In the genomic region with DNA sequence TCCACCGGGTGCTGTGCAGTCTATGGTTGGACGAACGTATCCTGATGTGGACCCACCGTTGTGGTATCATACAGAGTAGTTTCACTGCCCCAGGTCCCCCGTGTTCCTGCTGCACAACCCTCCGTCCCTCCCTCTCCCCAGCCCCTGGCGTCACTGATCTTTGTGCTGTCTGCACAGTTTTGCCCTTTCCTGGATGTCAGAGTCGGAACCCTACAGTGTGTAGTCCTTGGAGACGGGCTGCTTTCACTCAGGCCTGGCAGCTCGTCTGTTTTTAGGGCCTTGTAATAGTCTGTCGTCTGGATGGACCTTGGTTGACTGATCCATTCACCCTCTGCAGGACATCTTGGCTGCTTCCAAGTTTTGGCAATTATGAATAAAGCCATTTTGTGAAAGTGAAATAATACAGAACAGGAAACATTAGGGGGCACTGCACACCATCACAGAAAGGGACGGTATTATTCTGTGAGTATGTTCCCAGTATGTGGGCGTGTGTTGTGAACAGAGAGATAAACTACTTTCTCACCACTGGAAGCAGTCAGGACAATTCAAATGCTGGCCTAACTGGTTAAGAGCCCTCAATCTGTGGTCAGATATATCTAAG, we compare ENCODE assay signal across 8 cellular contexts.
A peak's percentile ranks its signal among the peaks of the same experiment; 100 is the strongest.
DNase-seq lines count a peak whose midpoint lies in the region; ATAC-seq, FAIRE-seq and TF ChIP-seq lines count a peak whose summit lies in the region.
"Not testable (repeated sequence)": the region's sequence is repeated elsewhere in the genome, so short reads cannot be mapped to it uniquely, and the experiment has no call there.

No MANE protein-coding gene starts in this region.

- peak overlapping the region; percentile 24; the same call in 1 of the 3 replicates for H3K4me2 ChIP-seq in A549

- TF ChIP-seq POLR2A in A549 (IDR thresholded peaks at IDR 0.05; ENCODE audit: low read length): not testable (repeated sequence)

- POLR2A ChIA-PET in A549 (lab: Yijun Ruan, JAX): not testable (repeated sequence)

- H3K27me3 Mint-ChIP-seq in activated naive CD8-positive, alpha-beta T cell treated with anti-CD3 and anti-CD28 coated beads, Interleukin-2, amount 50 U/mL, for 24 hours: not testable (repeated sequence)

- not testable (repeated sequence) for H3K36me3 Mint-ChIP-seq in activated naive CD8-positive, alpha-beta T cell treated with anti-CD3 and anti-CD28 coated beads, Interleukin-2, amount 50 U/mL, for 24 hours (ENCODE audit: low read depth)

- CTCF ChIA-PET in A549 (lab: Yijun Ruan, JAX): interaction anchor here (0.7 to 2.7 kb wide), 7 partner anchors 12 to 134 kb away, joined by 3 to 12 read pairs (median 4); no protein-coding TSS in a partner anchor

- TF ChIP-seq EP300 in A549 (IDR thresholded peaks at IDR 0.05): not testable (repeated sequence)

- H3K27ac Mint-ChIP-seq in activated naive CD8-positive, alpha-beta T cell treated with anti-CD3 and anti-CD28 coated beads, Interleukin-2, amount 50 U/mL, for 24 hours: peak overlapping the region; percentile 82

- H3K4me1 ChIP-seq in A549: peaks cover 67% of the 10 kb centered on the region
- H3K4me1 ChIP-seq in psoas muscle: peaks cover 86% of the 10 kb centered on the region

- H3K36me3 ChIP-seq in GM06990 (ENCODE audit: control insufficient read depth, insufficient read depth, low read length); psoas muscle (ENCODE audit: insufficient read depth in 1 of 2, low read depth in 1 of 2): not testable (repeated sequence)

- ATAC-seq in A549 (peak; percentile 55 to 78; a peak in 5 of 6 replicates), left colon (peak; percentile 90), psoas muscle (peak; percentile 33 to 59 (median 54))
- ATAC-seq in activated naive CD8-positive, alpha-beta T cell treated with anti-CD3 and anti-CD28 coated beads, Interleukin-2, amount 50 U/mL, for 24 hours: peak; percentile 57

- H3K9me3 ChIP-seq in A549, psoas muscle: not testable (repeated sequence)

- WGBS in A549 (ENCODE audit: missing lambda C conversion rate): 66% methylated on average over 12 of the region's 13 CpGs
- 30 to 42% (median 35%) methylated on average over 10 to 12 of the region's 13 CpGs for WGBS in psoas muscle, 3 donors

- peak; percentile 45 for TF ChIP-seq CTCF in A549 (IDR thresholded peaks at IDR 0.05)
- TF ChIP-seq CTCF in GM06990 (IDR thresholded peaks at IDR 0.05; ENCODE audit: insufficient read depth, low read length, poor library complexity, severe bottlenecking): peak; percentile 47
- TF ChIP-seq CTCF in LNCAP (IDR thresholded peaks at IDR 0.05): peak; percentile 50
- TF ChIP-seq CTCF in epithelial cell of proximal tubule (conservative IDR thresholded peaks at IDR 0.05; ENCODE audit: low read depth, low read length): peak; percentile 57
- peak; percentile 58 for TF ChIP-seq CTCF in psoas muscle (IDR thresholded peaks at IDR 0.05)

- not testable (repeated sequence) for H3K9me3 Mint-ChIP-seq in activated naive CD8-positive, alpha-beta T cell treated with anti-CD3 and anti-CD28 coated beads, Interleukin-2, amount 50 U/mL, for 24 hours

- H3K27me3 ChIP-seq in GM06990 (replicated peaks; ENCODE audit: control insufficient read depth, insufficient read depth, low read length); psoas muscle (ENCODE audit: insufficient read depth in 3 of 3, low read length in 2 of 3): not testable (repeated sequence)

- not testable (repeated sequence) for H3K4me3 ChIP-seq in A549; GM06990 (replicated peaks; ENCODE audit: low read depth, low read length); epithelial cell of proximal tubule (ENCODE audit: low read depth, low read length); psoas muscle

- H3K4me1 Mint-ChIP-seq in activated naive CD8-positive, alpha-beta T cell treated with anti-CD3 and anti-CD28 coated beads, Interleukin-2, amount 50 U/mL, for 24 hours: peaks cover 82% of the 10 kb centered on the region

- peak; percentile 62 to 82 for TF ChIP-seq RAD21 in A549 (conservative IDR thresholded peaks at IDR 0.05 in 1 of 2, IDR thresholded peaks at IDR 0.05 in 1 of 2)

- peak overlapping the region; percentile 36 for H3K4me3 Mint-ChIP-seq in activated naive CD8-positive, alpha-beta T cell treated with anti-CD3 and anti-CD28 coated beads, Interleukin-2, amount 50 U/mL, for 24 hours

- H3K27ac ChIP-seq in A549 (peak overlapping the region in 1 of 2 experiments; percentile 6; a peak in 3 of 6 replicates), psoas muscle (peak overlapping the region; percentile 96)

- intact Hi-C loops in left colon (cut with DNase I, micrococcal nuclease): not testable (repeated sequence)
- intact Hi-C loops in psoas muscle (cut with DNase I): loop anchor here (5.0 kb wide), 2 partner anchors 154 to 224 kb away; no protein-coding TSS in a partner anchor

- DNase-seq in A549 (ENCODE audit: low read depth in 1 of 2, low spot score in 1 of 2) (peak; percentile 65 to 74), SIG-M5 treated with dmso at 0.1 percent for 504 hours (lab: John Stamatoyannopoulos, UW; ENCODE audit: unreplicated experiment) (peak; percentile 45), psoas muscle (peak in 1 of 2 donors; percentile 57)
- not testable (repeated sequence) for DNase-seq in GM06990 (ENCODE audit: extremely low read depth, insufficient read length); activated naive CD8-positive, alpha-beta T cell treated with anti-CD3 and anti-CD28 coated beads, Interleukin-2, amount 50 U/mL, for 24 hours; epithelial cell of proximal tubule (ENCODE audit: low read depth); left colon

- FAIRE-seq in A549 (lab: Jason Lieb, UNC): not testable (repeated sequence)
